8 cellular contexts compared by ENCODE assay signal in the genomic region with DNA sequence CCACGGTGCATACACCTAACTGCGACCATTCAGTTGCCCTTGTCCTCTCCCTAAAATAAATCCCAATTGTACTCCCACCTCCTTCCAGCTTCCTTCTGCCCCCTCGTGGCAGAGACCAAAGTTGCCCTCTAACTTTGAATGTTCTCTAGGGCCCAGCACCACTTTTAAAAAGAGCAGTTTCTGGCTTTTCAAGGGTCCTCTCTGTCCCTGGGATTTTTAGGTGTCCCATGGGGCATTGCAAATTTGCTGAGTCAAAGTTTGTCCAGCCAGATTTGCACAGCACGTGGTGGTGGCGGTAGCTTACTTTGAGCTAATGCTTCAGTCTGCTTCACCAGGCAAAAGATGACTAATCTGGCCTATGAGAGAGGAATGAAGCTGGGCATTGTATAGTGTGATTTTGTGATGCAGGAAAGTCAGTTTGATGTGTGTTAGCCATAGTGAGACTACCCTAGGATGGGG.
DNase-seq lines count a peak whose midpoint lies in the region; ATAC-seq and TF ChIP-seq lines count a peak whose summit lies in the region.

No MANE protein-coding gene starts in this region.

- H3K27ac ChIP-seq in right lobe of liver: no peak overlapping the region

- intact Hi-C loops in right lobe of liver (cut with DNase I): loop anchor here in 1 of 2 donors (10.0 kb wide), 1 partner anchor 108 kb away; no protein-coding TSS in a partner anchor

- H3K4me3 ChIP-seq in astrocyte of the spinal cord (ENCODE audit: low read depth, low read length) (no peak overlapping the region), right lobe of liver (no peak overlapping the region)

- in situ Hi-C loops in astrocyte of the spinal cord (cut with HindIII; ENCODE audit: low sequenced_read_pairs): no loop called here

- peak; percentile 60 to 73 (median 66) for ATAC-seq in right lobe of liver
- ATAC-seq in GM21717 (IDR thresholded peaks at IDR 0.05; ENCODE audit: unreplicated experiment): no peak
- no peak for ATAC-seq in GM21381 (IDR thresholded peaks at IDR 0.05; ENCODE audit: unreplicated experiment)

- no peak for TF ChIP-seq POLR2A in right lobe of liver (IDR thresholded peaks at IDR 0.05)

- no peaks in the 10 kb centered on the region for H3K9me3 ChIP-seq in right lobe of liver

- TF ChIP-seq CTCF in GM10266 (IDR thresholded peaks at IDR 0.05; ENCODE audit: control insufficient read depth, insufficient read depth, low read depth, missing control alignments) (peak; percentile 59), astrocyte of the spinal cord (IDR thresholded peaks at IDR 0.05; ENCODE audit: low read depth, low read length) (peak; percentile 77), right lobe of liver (IDR thresholded peaks at IDR 0.05) (peak; percentile 36 to 62 (median 58))

- no peaks in the 10 kb centered on the region for H3K27me3 ChIP-seq in right lobe of liver

- H3K4me1 ChIP-seq in right lobe of liver: no peaks in the 10 kb centered on the region

- H3K36me3 ChIP-seq in right lobe of liver: no peaks in the 10 kb centered on the region

- peak; percentile 55 for DNase-seq in 8988T
- peak; percentile 52 for DNase-seq in GM10266 (ENCODE audit: extremely low spot score)
- peak; percentile 28 for DNase-seq in NCI-H460 (ENCODE audit: extremely low read depth, low read depth)
- DNase-seq in astrocyte of the spinal cord (ENCODE audit: low read depth, low spot score): peak; percentile 33
- peak in 1 of 3 donors; percentile 35 for DNase-seq in right lobe of liver
- DNase-seq in occipital lobe (lab: John Stamatoyannopoulos, UW): no peak

- WGBS in right lobe of liver (ENCODE audit: insufficient coverage, low coverage, low lambda C conversion rate, missing lambda C conversion rate): 19% methylated on average over 5 of the region's 5 CpGs

Comparison
In these comparisons a context has a peak if more than half of its experiments do, and no peak if none do; other contexts are left out.
1. ATAC-seq: peak in right lobe of liver (4 of 4); none in GM21717 (single experiment) and GM21381 (single experiment).
2. Peak in every context shown above with its lines, with median percentiles within 50 percentile points of each other: CTCF ChIP-seq.